12 cellular contexts compared by ENCODE assay signal in genomic region chr14:68140801-68141200, GRCh38.
DNase-seq lines count a peak whose midpoint lies in the region; ATAC-seq and TF ChIP-seq lines count a peak whose summit lies in the region.
"Had no signal": no experiment of that assay in that cellular context is flagged by ENCODE, and none has a peak within 500 bp of the region (broad histone marks: within the 10 kb centered on the region; RNA-seq: fewer than 3 reads in every experiment).

No MANE protein-coding gene starts in this region.

- H3K36me3 ChIP-seq in mesodermal cell (ENCODE audit: control insufficient read depth, insufficient read depth, low read length) (no peaks in the 10 kb centered on the region), thoracic aorta (no peaks in the 10 kb centered on the region)

- H3K27ac ChIP-seq in cingulate gyrus (ENCODE audit: low read depth, low read length) (peak overlapping the region; percentile 87), mesodermal cell (ENCODE audit: low read depth, low read length, severe bottlenecking) (peak overlapping the region; percentile 98), thoracic aorta (peak overlapping the region; percentile 48 to 63)

- H3K4me1 ChIP-seq in mesodermal cell (ENCODE audit: control insufficient read depth, insufficient read depth, low read length, poor library complexity, severe bottlenecking) (peaks cover 59% of the 10 kb centered on the region), thoracic aorta (ENCODE audit: control insufficient read depth in 1 of 2, low read depth in 2 of 2) (peaks cover 41 to 75% of the 10 kb centered on the region in 2 donors)

- intact Hi-C loops in posterior cingulate gyrus (cut with DNase I) = no loop called here

- DNase-seq in NCI-H69 (lab: John Stamatoyannopoulos, UW) (peak; percentile 21), thoracic aorta (ENCODE audit: low spot score) (no peak), posterior cingulate gyrus (no peak), NCI-H748 (lab: John Stamatoyannopoulos, UW; ENCODE audit: unreplicated experiment) (no peak), GM19238 (ENCODE audit: insufficient read length, low spot score) (no peak)
- DNase-seq: activated T-cell treated with anti-CD3 and anti-CD28 coated beads for 4 hours, naive B cell, NCI-H1436 treated with DMSO at 0.1 percent for 48 hours had no signal

- no peak for ATAC-seq in thoracic aorta (ENCODE audit: insufficient number of reproducible peaks, low FRiP score, low read depth)
- no peak for ATAC-seq in HG03342 (IDR thresholded peaks at IDR 0.05; ENCODE audit: unreplicated experiment)
- ATAC-seq: HepG2 had no signal

- no peak for TF ChIP-seq CTCF in thoracic aorta (IDR thresholded peaks at IDR 0.05)

- H3K9me3 ChIP-seq in mesodermal cell (ENCODE audit: control insufficient read depth, low read length) (no peaks in the 10 kb centered on the region), thoracic aorta (no peaks in the 10 kb centered on the region)

- H3K27me3 ChIP-seq in thoracic aorta (replicated peaks; ENCODE audit: insufficient read depth) = no peaks in the 10 kb centered on the region

- 94% methylated on average over 2 of the region's 3 CpGs; no CpG with 5 or more reads in 1 of the 2 experiments for WGBS in mesodermal cell (ENCODE audit: insufficient coverage in 2 of 2), 2 experiments

- H3K4me3 ChIP-seq in mesodermal cell (ENCODE audit: extremely low read depth, insufficient read depth, low read length, poor library complexity, severe bottlenecking) = no peak overlapping the region
- no peak overlapping the region for H3K4me3 ChIP-seq in thoracic aorta
